ENCODE assay signal across 17 cellular contexts in the genomic region with DNA sequence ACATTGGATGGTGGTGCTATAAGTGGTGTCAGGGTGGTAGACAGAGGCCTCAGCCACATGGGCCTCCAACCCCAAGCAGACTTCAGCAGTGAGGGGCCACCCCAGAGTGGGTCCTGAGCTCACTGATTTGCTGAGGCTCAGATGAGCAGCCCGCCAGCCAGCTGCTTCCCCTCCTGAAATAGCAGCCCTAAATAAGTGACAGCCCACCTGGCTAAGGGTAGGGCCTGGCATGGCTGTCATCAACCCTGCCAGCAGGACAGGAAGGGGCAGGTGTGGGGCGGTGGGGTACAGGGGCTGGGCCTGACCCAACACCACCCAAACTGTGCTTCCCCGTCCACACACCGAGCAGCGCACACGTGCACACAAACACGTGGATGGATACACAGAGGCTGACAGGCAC.
DNase-seq lines count a peak whose midpoint lies in the region; TF ChIP-seq lines count a peak whose summit lies in the region.
"Had no signal": no experiment of that assay in that cellular context is flagged by ENCODE, and none has a peak within 500 bp of the region (broad histone marks: within the 10 kb centered on the region; RNA-seq: fewer than 3 reads in every experiment).

No MANE protein-coding gene starts in this region.

- H2BK12ac ChIP-seq in neuronal stem cell (ENCODE audit: low read length): no peak overlapping the region

- H4K20me1 ChIP-seq in BLaER1: no peaks in the 10 kb centered on the region
- H4K20me1 ChIP-seq in DOHH2 (ENCODE audit: control insufficient read depth, insufficient read depth, low read depth, low read length): no peaks in the 10 kb centered on the region
- H4K20me1 ChIP-seq in SU-DHL-6 (ENCODE audit: low read depth, low read length): no peaks in the 10 kb centered on the region
- no peaks in the 10 kb centered on the region; the same call in 1 of the 2 replicates for H4K20me1 ChIP-seq in Karpas-422 (ENCODE audit: insufficient read depth, low read depth, low read length)

- peak overlapping the region; percentile 32 for H3K14ac ChIP-seq in neuronal stem cell (ENCODE audit: low read length)

- peaks cover 69% of the 10 kb centered on the region for H3K4me1 ChIP-seq in BLaER1
- peaks cover 71% of the 10 kb centered on the region for H3K4me1 ChIP-seq in DOHH2 (ENCODE audit: control insufficient read depth, low read length)
- peaks cover 0 to 14% of the 10 kb centered on the region in 2 donors for H3K4me1 ChIP-seq in neuronal stem cell (ENCODE audit: control insufficient read depth in 2 of 2, insufficient read depth in 1 of 2, low read depth in 1 of 2, low read length in 2 of 2)
- peaks cover 10% of the 10 kb centered on the region for H3K4me1 ChIP-seq in Karpas-422 (ENCODE audit: low read length)
- H3K4me1 ChIP-seq: BE2C had no signal

- peak overlapping the region; percentile 75 for H3K4me2 ChIP-seq in BLaER1
- H3K4me2 ChIP-seq in DOHH2 (ENCODE audit: low read length): peak overlapping the region; percentile 63
- H3K4me2 ChIP-seq in SU-DHL-6 (ENCODE audit: low read depth, low read length, poor library complexity, severe bottlenecking): peak overlapping the region; percentile 39
- H3K4me2 ChIP-seq in neuronal stem cell (ENCODE audit: insufficient read depth, low read length, poor library complexity, severe bottlenecking): no peak overlapping the region
- H3K4me2 ChIP-seq in Karpas-422 (ENCODE audit: low read depth, low read length, poor library complexity, severe bottlenecking): no peak overlapping the region

- no peaks in the 10 kb centered on the region for H3K27me3 ChIP-seq in BLaER1
- H3K27me3 ChIP-seq in DOHH2 (ENCODE audit: control insufficient read depth, low read length): no peaks in the 10 kb centered on the region
- no peaks in the 10 kb centered on the region for H3K27me3 ChIP-seq in SU-DHL-6 (ENCODE audit: low read length)
- H3K27me3 ChIP-seq in neuronal stem cell (ENCODE audit: control insufficient read depth in 3 of 3, insufficient read depth in 3 of 3, low read depth in 1 of 3, low read length in 3 of 3): no peaks in the 10 kb centered on the region
- no peaks in the 10 kb centered on the region for H3K27me3 ChIP-seq in Karpas-422 (ENCODE audit: low read length)
- H3K27me3 ChIP-seq: BE2C had no signal

- intact Hi-C loops in posterior vena cava (cut with DNase I): no loop called here

- peaks cover under 1% of the 10 kb centered on the region for H3K79me1 ChIP-seq in neuronal stem cell (ENCODE audit: low read depth, low read length)

- H3K9me3 ChIP-seq in BLaER1 (no peaks in the 10 kb centered on the region), DOHH2 (ENCODE audit: control insufficient read depth, insufficient read depth, low read length) (no peaks in the 10 kb centered on the region), SU-DHL-6 (ENCODE audit: insufficient read depth, low read length) (no peaks in the 10 kb centered on the region), neuronal stem cell (replicated peaks in 1 of 2; ENCODE audit: control insufficient read depth in 2 of 2, insufficient read depth in 1 of 2, low read depth in 1 of 2, low read length in 2 of 2) (no peaks in the 10 kb centered on the region), Karpas-422 (ENCODE audit: low read length) (no peaks in the 10 kb centered on the region)
- H3K9me3 ChIP-seq: BE2C had no signal

- H4K8ac ChIP-seq in neuronal stem cell (ENCODE audit: low read depth, low read length): no peak overlapping the region

- H3K9ac ChIP-seq in BLaER1 (0 out of 2 replicates have a peak overlapping the region, but pooled peaks have one; percentile 46), SU-DHL-6 (ENCODE audit: low read length) (peak overlapping the region; percentile 69), neuronal stem cell (ENCODE audit: low read depth, low read length, poor library complexity) (no peak overlapping the region), Karpas-422 (ENCODE audit: low read length) (no peak overlapping the region)

- H3K27ac ChIP-seq in BLaER1: peak overlapping the region; percentile 45
- peak overlapping the region; percentile 79 for H3K27ac ChIP-seq in DOHH2 (ENCODE audit: low read depth, low read length)
- H3K27ac ChIP-seq in SU-DHL-6 (ENCODE audit: low read depth, low read length): peak overlapping the region; percentile 96
- no peak overlapping the region for H3K27ac ChIP-seq in neuronal stem cell (replicated peaks; ENCODE audit: low read length)
- H3K27ac ChIP-seq in Karpas-422 (ENCODE audit: low read length): no peak overlapping the region
- H3K27ac ChIP-seq: HL-60 had no signal

- H2AK5ac ChIP-seq in neuronal stem cell (ENCODE audit: low read depth, low read length): peak overlapping the region; percentile 30

- H3K23ac ChIP-seq in neuronal stem cell (ENCODE audit: low read depth, low read length, poor library complexity): no peak overlapping the region

- no CpG with 5 or more reads among the region's 7 CpGs for WGBS in neuronal stem cell (ENCODE audit: extremely low coverage in 2 of 2, insufficient read length in 2 of 2, insufficient replicate concordance in 1 of 2), 2 donors

- H2BK15ac ChIP-seq in neuronal stem cell (ENCODE audit: low read length): no peak overlapping the region

- H2BK120ac ChIP-seq in neuronal stem cell (ENCODE audit: low read depth, low read length): no peak overlapping the region

- peak overlapping the region; percentile 73 for H3K18ac ChIP-seq in neuronal stem cell (ENCODE audit: low read length)

- no peaks in the 10 kb centered on the region for H3K79me2 ChIP-seq in DOHH2 (ENCODE audit: control insufficient read depth, low read length)
- no peaks in the 10 kb centered on the region for H3K79me2 ChIP-seq in SU-DHL-6 (ENCODE audit: insufficient read depth, low read length)
- no peaks in the 10 kb centered on the region for H3K79me2 ChIP-seq in Karpas-422 (ENCODE audit: low read length)

- H3K9me2 ChIP-seq in DOHH2 (replicated peaks; ENCODE audit: control insufficient read depth, low read length) (no peaks in the 10 kb centered on the region), SU-DHL-6 (replicated peaks; ENCODE audit: insufficient read depth, low read length) (no peaks in the 10 kb centered on the region), Karpas-422 (replicated peaks; ENCODE audit: insufficient read depth, low read length) (no peaks in the 10 kb centered on the region)

- no peak overlapping the region for H4K91ac ChIP-seq in neuronal stem cell (ENCODE audit: low read depth, low read length, poor library complexity)

- H3F3A ChIP-seq in DOHH2 (ENCODE audit: control insufficient read depth, insufficient read depth) (peaks cover 3% of the 10 kb centered on the region; the same call in 1 of the 2 replicates), SU-DHL-6 (ENCODE audit: insufficient read depth) (peaks cover 41% of the 10 kb centered on the region)

- H3K4me3 ChIP-seq in BLaER1: no peak overlapping the region
- peak overlapping the region; percentile 46; the same call in 1 of the 2 replicates for H3K4me3 ChIP-seq in DOHH2 (ENCODE audit: low read length)
- H3K4me3 ChIP-seq in SU-DHL-6 (ENCODE audit: insufficient read depth, low read length, poor library complexity, severe bottlenecking): no peak overlapping the region
- H3K4me3 ChIP-seq in neuronal stem cell (ENCODE audit: low read length in 2 of 2): no peak overlapping the region
- no peak overlapping the region for H3K4me3 ChIP-seq in Karpas-422 (ENCODE audit: low read length)
- H3K4me3 ChIP-seq: K562 had no signal

- H2BK5ac ChIP-seq in neuronal stem cell (ENCODE audit: low read length): peak overlapping the region; percentile 26

- H3K36me3 ChIP-seq in BLaER1 (no peaks in the 10 kb centered on the region), DOHH2 (ENCODE audit: control insufficient read depth, low read length) (peaks cover 14% of the 10 kb centered on the region; the same call in 1 of the 2 replicates), SU-DHL-6 (ENCODE audit: low read length) (no peaks in the 10 kb centered on the region), neuronal stem cell (replicated peaks in 1 of 2; ENCODE audit: control insufficient read depth in 2 of 2, insufficient read depth in 2 of 2, low read length in 2 of 2) (no peaks in the 10 kb centered on the region), Karpas-422 (ENCODE audit: insufficient read depth, low read length) (no peaks in the 10 kb centered on the region)
- H3K36me3 ChIP-seq: BE2C had no signal

- no peak overlapping the region for H3K4ac ChIP-seq in neuronal stem cell (ENCODE audit: low read length)

- H2AFZ ChIP-seq in SU-DHL-6 (ENCODE audit: low read depth, low read length, severe bottlenecking) (no peak overlapping the region), neuronal stem cell (ENCODE audit: low read length) (no peak overlapping the region), Karpas-422 (ENCODE audit: low read length) (no peak overlapping the region)

- TF ChIP-seq CTCF in DOHH2 (IDR thresholded peaks at IDR 0.05; ENCODE audit: low read depth, low read length, poor library complexity, severe bottlenecking) (no peak), SU-DHL-6 (IDR thresholded peaks at IDR 0.05; ENCODE audit: insufficient read depth, low read length, poor library complexity, severe bottlenecking) (no peak)

- DNase-seq in neuronal stem cell (ENCODE audit: low spot score) (no peak), Karpas-422 (no peak), AG20443 (ENCODE audit: low spot score) (no peak), posterior vena cava (ENCODE audit: low spot score) (no peak)
- DNase-seq: BE2C; CD4-positive, alpha-beta memory T cell; COR-L47; DMS 273 treated with DMSO at 0.1 percent for 48 hours; DMS53; DND-41; HCEC 1CT; IMR-90 had no signal

Comparison
In these comparisons a context has a peak if more than half of its experiments do, and no peak if none do; other contexts are left out.
1. H3K27ac ChIP-seq: peak in BLaER1 (single experiment), DOHH2 (single experiment) and SU-DHL-6 (single experiment); none in neuronal stem cell (single experiment) and Karpas-422 (single experiment).
2. H3K4me2 ChIP-seq: peak in BLaER1 (single experiment), DOHH2 (single experiment) and SU-DHL-6 (single experiment); none in neuronal stem cell (single experiment) and Karpas-422 (single experiment).
3. H3K9ac ChIP-seq: peak in BLaER1 (single experiment) and SU-DHL-6 (single experiment); none in neuronal stem cell (single experiment) and Karpas-422 (single experiment).